Comparison of ENCODE assay signal across 1 cellular context in genomic region chr19:47109541-47110375, GRCh38.
A peak's percentile ranks its signal among the peaks of the same experiment; 100 is the strongest.
TF ChIP-seq lines count a peak whose summit lies in the region.

No MANE protein-coding gene starts in this region.

TF ChIP-seq in K562, 482 proteins besides CTCF, POLR2A, EP300 and RAD21 (continued from another document and continues in another):
- TF ChIP-seq, protein P1, sequence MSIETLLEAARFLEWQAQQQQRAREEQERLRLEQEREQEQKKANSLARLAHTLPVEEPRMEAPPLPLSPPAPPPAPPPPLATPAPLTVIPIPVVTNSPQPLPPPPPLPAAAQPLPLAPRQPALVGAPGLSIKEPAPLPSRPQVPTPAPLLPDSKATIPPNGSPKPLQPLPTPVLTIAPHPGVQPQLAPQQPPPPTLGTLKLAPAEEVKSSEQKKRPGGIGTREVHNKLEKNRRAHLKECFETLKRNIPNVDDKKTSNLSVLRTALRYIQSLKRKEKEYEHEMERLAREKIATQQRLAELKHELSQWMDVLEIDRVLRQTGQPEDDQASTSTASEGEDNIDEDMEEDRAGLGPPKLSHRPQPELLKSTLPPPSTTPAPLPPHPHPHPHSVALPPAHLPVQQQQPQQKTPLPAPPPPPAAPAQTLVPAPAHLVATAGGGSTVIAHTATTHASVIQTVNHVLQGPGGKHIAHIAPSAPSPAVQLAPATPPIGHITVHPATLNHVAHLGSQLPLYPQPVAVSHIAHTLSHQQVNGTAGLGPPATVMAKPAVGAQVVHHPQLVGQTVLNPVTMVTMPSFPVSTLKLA (conservative IDR thresholded peaks at IDR 0.05) = peak; percentile 94 to 97
- peak; percentile 57 for TF ChIP-seq ATF7 (IDR thresholded peaks at IDR 0.05)
- no peak for TF ChIP-seq MYNN (IDR thresholded peaks at IDR 0.05)
- TF ChIP-seq MYNN (CRISPR knock-in tag; IDR thresholded peaks at IDR 0.05) = no peak
- TF ChIP-seq SMAD4 (CRISPR knock-in tag; conservative IDR thresholded peaks at IDR 0.05) = peak; percentile 63; the same call in 1 of the 2 replicates
- TF ChIP-seq FOXP1 (CRISPR knock-in tag; IDR thresholded peaks at IDR 0.05) = peak; percentile 86
- 0 out of 2 replicates have a peak, but pooled peaks have one; percentile 51 for TF ChIP-seq SMARCE1 (IDR thresholded peaks at IDR 0.05)
- peak in 1 of 3 experiments; percentile 74; a peak in 2 of 6 replicates for TF ChIP-seq ZBTB11 (CRISPR knock-in tag; IDR thresholded peaks at IDR 0.05)
- TF ChIP-seq POLR2B (IDR thresholded peaks at IDR 0.05; ENCODE audit: low read depth, partially characterized antibody) = peak; percentile 88
- peak; percentile 64 for TF ChIP-seq HDAC3 (IDR thresholded peaks at IDR 0.05; ENCODE audit: borderline replicate concordance, partially characterized antibody)
- peak; percentile 73 for TF ChIP-seq KDM5B (IDR thresholded peaks at IDR 0.05; ENCODE audit: insufficient replicate concordance, low read depth, low read length)
- TF ChIP-seq ZKSCAN1 (IDR thresholded peaks at IDR 0.05; ENCODE audit: low read depth, low read length) = 0 out of 2 replicates have a peak, but pooled peaks have one; percentile 25
- no peak; the same call in 1 of the 2 replicates for TF ChIP-seq HDGF (IDR thresholded peaks at IDR 0.05)
- TF ChIP-seq TOE1 (IDR thresholded peaks at IDR 0.05; ENCODE audit: borderline replicate concordance) = 0 out of 2 replicates have a peak, but pooled peaks have one; percentile 48
- no peak for TF ChIP-seq TOE1 (CRISPR knock-in tag; IDR thresholded peaks at IDR 0.05; ENCODE audit: borderline replicate concordance, low read depth)
- TF ChIP-seq NBN (IDR thresholded peaks at IDR 0.05; ENCODE audit: low read depth) = peak; percentile 75; the same call in 1 of the 2 replicates
- 0 out of 2 replicates have a peak, but pooled peaks have one; percentile 67 for TF ChIP-seq FOXP4 (CRISPR knock-in tag; IDR thresholded peaks at IDR 0.05; ENCODE audit: borderline replicate concordance)
- TF ChIP-seq AFF1 (IDR thresholded peaks at IDR 0.05; ENCODE audit: low read depth in 1 of 2, partially characterized antibody in 2 of 2) = peak; percentile 33 to 69
- peak; percentile 32 to 87; a peak in 2 of 4 replicates for TF ChIP-seq HDAC1 (IDR thresholded peaks at IDR 0.05)
- TF ChIP-seq MEF2D (tag; conservative IDR thresholded peaks at IDR 0.05; ENCODE audit: low read depth) = peak; percentile 77
- peak; percentile 50; the same call in 1 of the 2 replicates for TF ChIP-seq POLR2AphosphoS2 (IDR thresholded peaks at IDR 0.05; ENCODE audit: low read length)
- no peak for TF ChIP-seq ADNP (tag; IDR thresholded peaks at IDR 0.05)
- TF ChIP-seq ETS2 (tag; IDR thresholded peaks at IDR 0.05; ENCODE audit: borderline replicate concordance, poor library complexity, severe bottlenecking) = no peak
- TF ChIP-seq POLR2H (tag; IDR thresholded peaks at IDR 0.05; ENCODE audit: low read depth) = peak; percentile 75
- TF ChIP-seq ARID1B (IDR thresholded peaks at IDR 0.05) = peak; percentile 55
- peak; percentile 61 for TF ChIP-seq RBFOX2 (IDR thresholded peaks at IDR 0.05; ENCODE audit: low read depth, low read length)
- TF ChIP-seq MXI1 (IDR thresholded peaks at IDR 0.05; ENCODE audit: low read depth, low read length) = peak; percentile 79; the same call in 1 of the 2 replicates
- TF ChIP-seq, protein P2, sequence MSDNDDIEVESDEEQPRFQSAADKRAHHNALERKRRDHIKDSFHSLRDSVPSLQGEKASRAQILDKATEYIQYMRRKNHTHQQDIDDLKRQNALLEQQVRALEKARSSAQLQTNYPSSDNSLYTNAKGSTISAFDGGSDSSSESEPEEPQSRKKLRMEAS (CRISPR knock-in tag; IDR thresholded peaks at IDR 0.05) = peak; percentile 90
- TF ChIP-seq MGA (IDR thresholded peaks at IDR 0.05) = peak; percentile 95
- TF ChIP-seq ZNF140 (CRISPR knock-in tag; IDR thresholded peaks at IDR 0.05) = no peak
- TF ChIP-seq ZNF717 (CRISPR knock-in tag; IDR thresholded peaks at IDR 0.05) = no peak
- no peak for TF ChIP-seq DLX4 (CRISPR knock-in tag; IDR thresholded peaks at IDR 0.05)
